8 cellular contexts compared by ENCODE assay signal in genomic region chr1:215566556-215567490, GRCh38. TPM values are rescaled to one million over a fixed set of nuclear protein-coding genes. Genes with fewer than 3 reads are reported as not detected.
DNase-seq lines count a peak whose midpoint lies in the region; ATAC-seq and TF ChIP-seq lines count a peak whose summit lies in the region.

KCTD3 (plus strand) TSS chr1:215567304; CDS start chr1:215567686, 382 bp downstream.

- POLR2A ChIA-PET in activated CD8-positive, alpha-beta T cell treated with anti-CD3 and anti-CD28 coated beads, Interleukin-2, amount 10 ng/mL, durations not matched to agents 7 days and 5 days (lab: Charles Lee), result no interaction called here

- H3K9me3 ChIP-seq in CD4-positive, CD25-positive, alpha-beta regulatory T cell (ENCODE audit: control insufficient read depth in 2 of 2, low read length in 2 of 2), result no peaks in the 10 kb centered on the region
- H3K9me3 ChIP-seq in mononuclear cell (ENCODE audit: low read depth, low read length), result no peaks in the 10 kb centered on the region

- no peaks in the 10 kb centered on the region for H3K36me3 ChIP-seq in CD4-positive, CD25-positive, alpha-beta regulatory T cell (ENCODE audit: control insufficient read depth, insufficient read depth, low read length)

- DNase-seq in CD4-positive, CD25-positive, alpha-beta regulatory T cell, result peak in 1 of 3 donors; percentile 9
- DNase-seq in NCI-H524 treated with DMSO at 0.1 percent for 48 hours (lab: John Stamatoyannopoulos, UW) (peak; percentile 17), erythroblast (lab: John Stamatoyannopoulos, UW) (peak; percentile 78 to 80)
- peak; percentile 44 for DNase-seq in activated CD8-positive, alpha-beta T cell treated with anti-CD3 and anti-CD28 coated beads, Interleukin-2, amount 10 ng/mL, durations not matched to agents 7 days and 5 days
- DNase-seq in stimulated activated naive CD4-positive, alpha-beta T cell treated with Interleukin-2 at 50 U/mL for 16 hours (lab: John Stamatoyannopoulos, UW), result peak; percentile 13

- peak within 1 kb of the TSS; percentile 35 to 89 (median 85) for H3K4me3 Mint-ChIP-seq in CD4-positive, CD25-positive, alpha-beta regulatory T cell
- peak within 1 kb of the TSS; percentile 84 for H3K4me3 Mint-ChIP-seq in activated CD8-positive, alpha-beta T cell treated with anti-CD3 and anti-CD28 coated beads, Interleukin-2, amount 10 ng/mL, durations not matched to agents 7 days and 5 days

- TF ChIP-seq POLR2A in erythroblast (IDR thresholded peaks at IDR 0.05; ENCODE audit: low read length), result no peak

- H3K9me3 Mint-ChIP-seq in CD4-positive, CD25-positive, alpha-beta regulatory T cell, result peaks cover 0 to 4% (median 1%) of the 10 kb centered on the region in 7 donors
- no peaks in the 10 kb centered on the region for H3K9me3 Mint-ChIP-seq in activated CD8-positive, alpha-beta T cell treated with anti-CD3 and anti-CD28 coated beads, Interleukin-2, amount 10 ng/mL, durations not matched to agents 7 days and 5 days (ENCODE audit: insufficient read depth)

- H3K4me3 ChIP-seq in CD4-positive, CD25-positive, alpha-beta regulatory T cell (ENCODE audit: low read depth, low read length), result peak within 1 kb of the TSS; percentile 51
- peak within 1 kb of the TSS; percentile 59 for H3K4me3 ChIP-seq in mononuclear cell (ENCODE audit: low read length)

- CTCF ChIA-PET in activated CD8-positive, alpha-beta T cell treated with anti-CD3 and anti-CD28 coated beads, Interleukin-2, amount 10 ng/mL, durations not matched to agents 7 days and 5 days (lab: Charles Lee), result no interaction called here

- H3K27me3 Mint-ChIP-seq in CD4-positive, CD25-positive, alpha-beta regulatory T cell, result peaks cover 43% of the 10 kb centered on the region
- H3K27me3 Mint-ChIP-seq in activated CD8-positive, alpha-beta T cell treated with anti-CD3 and anti-CD28 coated beads, Interleukin-2, amount 10 ng/mL, durations not matched to agents 7 days and 5 days (ENCODE audit: low read depth), result peaks cover 22% of the 10 kb centered on the region

- H3K4me1 ChIP-seq in CD4-positive, CD25-positive, alpha-beta regulatory T cell (ENCODE audit: control insufficient read depth, insufficient read depth, low read length, poor library complexity, severe bottlenecking), result no peaks in the 10 kb centered on the region
- H3K4me1 ChIP-seq in mononuclear cell (ENCODE audit: insufficient read depth, low read length), result peaks cover 16% of the 10 kb centered on the region

- peak in 1 of 2 donors; percentile 42 for ATAC-seq in CD4-positive, CD25-positive, alpha-beta regulatory T cell (ENCODE audit: low read depth in 2 of 2)
- ATAC-seq in GM19351 (IDR thresholded peaks at IDR 0.05; ENCODE audit: unreplicated experiment) (peak; percentile 54), HG03442 (IDR thresholded peaks at IDR 0.05; ENCODE audit: unreplicated experiment) (peak; percentile 65)
- peak; percentile 80 for ATAC-seq in activated CD8-positive, alpha-beta T cell treated with anti-CD3 and anti-CD28 coated beads, Interleukin-2, amount 10 ng/mL, durations not matched to agents 7 days and 5 days

- peak within 1 kb of the TSS in 2 of 3 donors; percentile 33 to 71 for H3K27ac Mint-ChIP-seq in CD4-positive, CD25-positive, alpha-beta regulatory T cell
- peak within 1 kb of the TSS; percentile 55 for H3K27ac Mint-ChIP-seq in activated CD8-positive, alpha-beta T cell treated with anti-CD3 and anti-CD28 coated beads, Interleukin-2, amount 10 ng/mL, durations not matched to agents 7 days and 5 days

- H3K4me1 Mint-ChIP-seq in CD4-positive, CD25-positive, alpha-beta regulatory T cell, result peaks cover 0 to 19% (median 10%) of the 10 kb centered on the region in 4 donors
- peaks cover 16% of the 10 kb centered on the region for H3K4me1 Mint-ChIP-seq in activated CD8-positive, alpha-beta T cell treated with anti-CD3 and anti-CD28 coated beads, Interleukin-2, amount 10 ng/mL, durations not matched to agents 7 days and 5 days (ENCODE audit: low read depth)

- H3K27ac ChIP-seq in CD4-positive, CD25-positive, alpha-beta regulatory T cell (ENCODE audit: insufficient read depth, low read length, poor library complexity, severe bottlenecking), result no peak within 1 kb of the TSS

- H3K27me3 ChIP-seq in CD4-positive, CD25-positive, alpha-beta regulatory T cell (ENCODE audit: control insufficient read depth, insufficient read depth, low read length), result peaks cover 15% of the 10 kb centered on the region
- H3K27me3 ChIP-seq in mononuclear cell (ENCODE audit: insufficient read depth, low read length), result no peaks in the 10 kb centered on the region

- H3K36me3 Mint-ChIP-seq in CD4-positive, CD25-positive, alpha-beta regulatory T cell, result no peaks in the 10 kb centered on the region
- no peaks in the 10 kb centered on the region for H3K36me3 Mint-ChIP-seq in activated CD8-positive, alpha-beta T cell treated with anti-CD3 and anti-CD28 coated beads, Interleukin-2, amount 10 ng/mL, durations not matched to agents 7 days and 5 days (ENCODE audit: low read depth)

RNA-seq across cellular contexts. Expression of gene KCTD3, which starts in this region (rescaled TPM):
- 0.39 TPM for total RNA-seq in CD4-positive, CD25-positive, alpha-beta regulatory T cell
- under 1 TPM in 2 of 4 donors, not detected in 2; 0.22 to 0.24 TPM for polyA plus RNA-seq in CD4-positive, CD25-positive, alpha-beta regulatory T cell
- 1 to 10 TPM; 1.9 to 3.0 TPM for total RNA-seq in activated CD8-positive, alpha-beta T cell treated with anti-CD3 and anti-CD28 coated beads, Interleukin-2, amount 10 ng/mL, durations not matched to agents 7 days and 5 days
- 5.9 TPM for total RNA-seq in mononuclear cell
